34 cellular contexts compared by ENCODE assay signal in the genomic region with DNA sequence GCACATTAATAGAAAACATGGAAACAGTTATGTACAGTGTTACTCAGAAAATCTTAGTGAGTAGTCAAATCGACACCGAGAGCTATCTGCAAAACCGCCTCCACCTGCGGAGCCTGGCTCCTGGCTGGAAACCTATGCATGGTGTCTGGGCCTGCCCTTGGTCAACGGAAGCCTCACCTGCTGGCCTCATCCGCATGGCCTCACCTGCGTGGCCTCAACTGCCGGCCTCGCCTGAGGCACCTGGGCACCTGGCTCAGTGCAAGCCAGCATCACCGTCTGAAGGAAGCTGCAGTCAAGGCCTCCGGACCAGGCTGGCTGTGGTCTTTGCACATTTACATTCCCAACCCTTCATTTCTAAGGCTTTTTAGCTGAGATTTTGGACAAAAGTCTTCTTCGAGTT.
"Had no signal": no experiment of that assay in that cellular context is flagged by ENCODE, and none has a peak within 500 bp of the region (broad histone marks: within the 10 kb centered on the region; RNA-seq: fewer than 3 reads in every experiment).

No MANE protein-coding gene starts in this region.

- H3K27me3 ChIP-seq: MG63 had no signal

- H3K36me3 ChIP-seq: MG63 had no signal

- H3K4me3 ChIP-seq: MG63 had no signal

- H3K27ac ChIP-seq: KMS-11 had no signal

- H3K9ac ChIP-seq: KMS-11 had no signal

- H3K9me3 ChIP-seq: MG63 had no signal

- H3K4me2 ChIP-seq: KMS-11 had no signal

- DNase-seq: Karpas-422, Kasumi-1, MG63, MM.1S, MV-4-11, NCI-H1048, NCI-H1092, NCI-H1092 treated with DMSO at 0.1 percent for 48 hours, NCI-H1105, NCI-H1105 treated with DMSO at 0.1 percent for 48 hours, NCI-H1417, NCI-H1417 treated with DMSO at 0.1 percent for 48 hours, NCI-H1436, NCI-H1436 treated with DMSO at 0.1 percent for 48 hours, NCI-H146, NCI-H1694, NCI-H1694 treated with DMSO at 0.1 percent for 48 hours, NCI-H187, NCI-H187 treated with DMSO at 0.1 percent for 48 hours, NCI-H1930, NCI-H2029, NCI-H2029 treated with DMSO at 0.1 percent for 48 hours, NCI-H2081, NCI-H2081 treated with DMSO at 0.1 percent for 48 hours, NCI-H2107, NCI-H2171, NCI-H2171 treated with DMSO at 0.1 percent for 48 hours, NCI-H2227 treated with DMSO at 0.1 percent for 48 hours, NCI-H226, NCI-H345, NCI-H446, NCI-H446 treated with DMSO at 0.1 percent for 48 hours, NCI-H510A had no signal
